Comparison of ENCODE assay signal across 8 cellular contexts in genomic region chr3:170908235-170909116, GRCh38. TPM values are rescaled to one million over a fixed set of nuclear protein-coding genes. Genes with fewer than 3 reads are reported as not detected.
DNase-seq lines count a peak whose midpoint lies in the region; ATAC-seq and TF ChIP-seq lines count a peak whose summit lies in the region.

TSS of gene EIF5A2 (minus strand) at chr3:170908637. CDS start at chr3:170907806, 831 bp downstream.

- intact Hi-C loops in T-helper 2 cell treated with Interferon-gamma antibody and Interleukin-4, amounts not matched to agents 100 ng/mL and 5 ng/mL, for 36 hours (cut with micrococcal nuclease): loop anchor here (1.0 to 5.0 kb wide), 9 partner anchors 38 to 1842 kb away; partner anchors contain the start of genes ECT2, MYNN, PHC3 and RPL22L1

- in situ Hi-C loops in astrocyte of the cerebellum (cut with HindIII; ENCODE audit: low sequenced_read_pairs): no loop called here

- ATAC-seq in GM18498 (IDR thresholded peaks at IDR 0.05; ENCODE audit: unreplicated experiment) (peak; percentile 95), HG02884 (IDR thresholded peaks at IDR 0.05; ENCODE audit: unreplicated experiment) (peak; percentile 94), GM18873 (IDR thresholded peaks at IDR 0.05; ENCODE audit: low FRiP score, unreplicated experiment) (no peak)

- H3K4me3 ChIP-seq in astrocyte of the cerebellum (ENCODE audit: low read depth, low read length) (peak within 1 kb of the TSS; percentile 54), retinal pigment epithelial cell (ENCODE audit: low read length) (peak within 1 kb of the TSS; percentile 73)

- no peak for TF ChIP-seq CTCF in astrocyte of the cerebellum (IDR thresholded peaks at IDR 0.05; ENCODE audit: low read depth, low read length, missing control alignments)
- TF ChIP-seq CTCF in retinal pigment epithelial cell (conservative IDR thresholded peaks at IDR 0.05; ENCODE audit: low read depth, low read length): no peak

- DNase-seq in NCI-H146 (lab: John Stamatoyannopoulos, UW) (peak; percentile 85), astrocyte of the cerebellum (ENCODE audit: low read depth) (peak; percentile 88), hypothalamus (lab: John Stamatoyannopoulos, UW) (peak; percentile 21 to 95 (median 86)), retinal pigment epithelial cell (ENCODE audit: low read depth) (peak; percentile 85)

RNA-seq across cellular contexts. Expression of gene EIF5A2, which starts in this region (rescaled TPM):
- 16.2 and 16.3 TPM in 2 replicates for total RNA-seq in T-helper 2 cell treated with Interferon-gamma antibody and Interleukin-4, amounts not matched to agents 100 ng/mL and 5 ng/mL, for 36 hours
